ENCODE assay signal across 8 cellular contexts in genomic region chr13:50075619-50076097, GRCh38.
DNase-seq lines count a peak whose midpoint lies in the region; ATAC-seq and TF ChIP-seq lines count a peak whose summit lies in the region.

No MANE protein-coding gene starts in this region.

- intact Hi-C loops in Calu3 (cut with micrococcal nuclease; ENCODE audit: unreplicated experiment): no loop called here

- TF ChIP-seq CTCF in Calu3 (IDR thresholded peaks at IDR 0.05; ENCODE audit: unreplicated experiment): no peak
- TF ChIP-seq CTCF in WERI-Rb-1 (IDR thresholded peaks at IDR 0.05; ENCODE audit: low read depth, low read length): no peak

- peak overlapping the region; percentile 68 for H3K27ac Mint-ChIP-seq in Calu3 (ENCODE audit: unreplicated experiment)
- H3K27ac Mint-ChIP-seq in activated CD8-positive, alpha-beta T cell treated with anti-CD3 and anti-CD28 coated beads, Interleukin-2, amount 10 ng/mL, durations not matched to agents 7 days and 5 days: no peak overlapping the region

- POLR2A ChIA-PET in activated CD8-positive, alpha-beta T cell treated with anti-CD3 and anti-CD28 coated beads, Interleukin-2, amount 10 ng/mL, durations not matched to agents 7 days and 5 days (lab: Charles Lee): interaction anchor here (0.6 kb wide), 1 partner anchor 41 kb away, joined by 4 read pairs; no protein-coding TSS in a partner anchor

- CTCF ChIA-PET in Calu3 (lab: Charles Lee): interaction anchor here (0.7 kb wide), 1 partner anchor 565 kb away, joined by 3 read pairs; no protein-coding TSS in a partner anchor
- CTCF ChIA-PET in activated CD8-positive, alpha-beta T cell treated with anti-CD3 and anti-CD28 coated beads, Interleukin-2, amount 10 ng/mL, durations not matched to agents 7 days and 5 days (lab: Charles Lee): interaction anchor here (0.8 to 1.5 kb wide), 5 partner anchors 9 to 836 kb away, joined by 3 to 8 read pairs (median 5); no protein-coding TSS in a partner anchor

- no peaks in the 10 kb centered on the region for H3K9me3 ChIP-seq in mucosa of stomach (ENCODE audit: control insufficient read depth, low read length)
- H3K9me3 ChIP-seq in WERI-Rb-1 (ENCODE audit: severe bottlenecking): no peaks in the 10 kb centered on the region

- no peaks in the 10 kb centered on the region for H3K27me3 Mint-ChIP-seq in Calu3 (ENCODE audit: unreplicated experiment)
- no peaks in the 10 kb centered on the region for H3K27me3 Mint-ChIP-seq in activated CD8-positive, alpha-beta T cell treated with anti-CD3 and anti-CD28 coated beads, Interleukin-2, amount 10 ng/mL, durations not matched to agents 7 days and 5 days (ENCODE audit: low read depth)

- no TSS peak for BruUV-seq in Calu3 (replicated peaks; lab: Mats Ljungman, UMichigan)

- no peaks in the 10 kb centered on the region for H3K36me3 ChIP-seq in mucosa of stomach (ENCODE audit: control insufficient read depth, insufficient read depth, low read length)
- H3K36me3 ChIP-seq in WERI-Rb-1: peaks cover 14% of the 10 kb centered on the region

- DNase-seq in Calu3 (no peak), WERI-Rb-1 (no peak), NCI-H446 (lab: John Stamatoyannopoulos, UW) (no peak)
- no peak for DNase-seq in activated CD8-positive, alpha-beta T cell treated with anti-CD3 and anti-CD28 coated beads, Interleukin-2, amount 10 ng/mL, durations not matched to agents 7 days and 5 days

- ATAC-seq in HG02678 (IDR thresholded peaks at IDR 0.05; ENCODE audit: unreplicated experiment) (peak; percentile 32), GM18858 (IDR thresholded peaks at IDR 0.05; ENCODE audit: unreplicated experiment) (no peak), GM21515 (IDR thresholded peaks at IDR 0.05; ENCODE audit: unreplicated experiment) (no peak)
- ATAC-seq in activated CD8-positive, alpha-beta T cell treated with anti-CD3 and anti-CD28 coated beads, Interleukin-2, amount 10 ng/mL, durations not matched to agents 7 days and 5 days: no peak

- H3K27ac ChIP-seq in WERI-Rb-1: no peak overlapping the region

- peak overlapping the region; percentile 50 for H3K9ac ChIP-seq in mucosa of stomach (ENCODE audit: low read length)

- H3K4me1 ChIP-seq in mucosa of stomach (ENCODE audit: control insufficient read depth, insufficient read depth, low read length): peaks cover 21% of the 10 kb centered on the region

- H3K4me1 Mint-ChIP-seq in Calu3 (ENCODE audit: low read depth, unreplicated experiment): peaks cover 7% of the 10 kb centered on the region
- H3K4me1 Mint-ChIP-seq in activated CD8-positive, alpha-beta T cell treated with anti-CD3 and anti-CD28 coated beads, Interleukin-2, amount 10 ng/mL, durations not matched to agents 7 days and 5 days (ENCODE audit: low read depth): peaks cover 42% of the 10 kb centered on the region

- peak overlapping the region; percentile 44 for H3K4me3 Mint-ChIP-seq in Calu3 (ENCODE audit: low read depth, unreplicated experiment)
- peak overlapping the region; percentile 25 for H3K4me3 Mint-ChIP-seq in activated CD8-positive, alpha-beta T cell treated with anti-CD3 and anti-CD28 coated beads, Interleukin-2, amount 10 ng/mL, durations not matched to agents 7 days and 5 days

- no peak overlapping the region for H3K4me3 ChIP-seq in mucosa of stomach (ENCODE audit: low read length)
- H3K4me3 ChIP-seq in WERI-Rb-1 (ENCODE audit: low read depth, low read length): no peak overlapping the region

- H3K27me3 ChIP-seq in mucosa of stomach (ENCODE audit: control insufficient read depth, insufficient read depth, low read length) (no peaks in the 10 kb centered on the region), WERI-Rb-1 (ENCODE audit: insufficient read depth, low read depth, severe bottlenecking) (no peaks in the 10 kb centered on the region)

- H3K9me3 Mint-ChIP-seq in Calu3 (ENCODE audit: low read depth, unreplicated experiment): no peaks in the 10 kb centered on the region
- no peaks in the 10 kb centered on the region for H3K9me3 Mint-ChIP-seq in activated CD8-positive, alpha-beta T cell treated with anti-CD3 and anti-CD28 coated beads, Interleukin-2, amount 10 ng/mL, durations not matched to agents 7 days and 5 days (ENCODE audit: insufficient read depth)

- peaks cover 17% of the 10 kb centered on the region for H3K36me3 Mint-ChIP-seq in Calu3 (ENCODE audit: insufficient read depth, unreplicated experiment)
- peaks cover 59% of the 10 kb centered on the region for H3K36me3 Mint-ChIP-seq in activated CD8-positive, alpha-beta T cell treated with anti-CD3 and anti-CD28 coated beads, Interleukin-2, amount 10 ng/mL, durations not matched to agents 7 days and 5 days (ENCODE audit: low read depth)
